In genomic region chr11:84437129-84438123, GRCh38 we compare ENCODE assay signal across 9 cellular contexts.
DNase-seq lines count a peak whose midpoint lies in the region; ATAC-seq, FAIRE-seq and TF ChIP-seq lines count a peak whose summit lies in the region.
"Had no signal": no experiment of that assay in that cellular context is flagged by ENCODE, and none has a peak within 500 bp of the region (broad histone marks: within the 10 kb centered on the region; RNA-seq: fewer than 3 reads in every experiment).

No MANE protein-coding gene starts in this region.

- no peaks in the 10 kb centered on the region for H3K36me3 ChIP-seq in mammary epithelial cell (ENCODE audit: insufficient read depth, low read length)
- H3K36me3 ChIP-seq: cardiac muscle cell had no signal

- under 1% methylated on average over 15 of the region's 21 CpGs for WGBS in mammary epithelial cell (ENCODE audit: low coverage, missing lambda C conversion rate)

- DNase-seq in GM10266 (ENCODE audit: extremely low spot score) (peak; percentile 5), LNCaP clone FGC (ENCODE audit: low read depth) (peak; percentile 71), mammary epithelial cell (no peak), naive B cell (no peak), RCC 7860 (ENCODE audit: low spot score) (no peak), SHP77 treated with DMSO at 0.1 percent for 48 hours (lab: John Stamatoyannopoulos, UW) (no peak), D721Med (ENCODE audit: insufficient read length, low spot score) (no peak)

- H3K4me1 ChIP-seq in mammary epithelial cell (ENCODE audit: insufficient read depth, low read length) = no peaks in the 10 kb centered on the region

- no peaks in the 10 kb centered on the region for H3K79me2 ChIP-seq in mammary epithelial cell (ENCODE audit: insufficient read depth, low read length)

- FAIRE-seq in RCC 7860 (lab: Jason Lieb, UNC) (no peak), D721Med (lab: Jason Lieb, UNC) (no peak)

- H3K27ac ChIP-seq in mammary epithelial cell (ENCODE audit: insufficient read depth, low read depth, low read length) = no peak overlapping the region
- H3K27ac ChIP-seq: cardiac muscle cell had no signal

- ATAC-seq in GM21576 (IDR thresholded peaks at IDR 0.05; ENCODE audit: unreplicated experiment) = peak; percentile 82
- peak; percentile 57 for ATAC-seq in naive B cell (ENCODE audit: low read depth in 2 of 2)

- H3K4me3 ChIP-seq in LNCaP clone FGC (ENCODE audit: low read depth, low read length) (peak overlapping the region; percentile 32), mammary epithelial cell (replicated peaks in 1 of 3; ENCODE audit: insufficient read depth in 1 of 3, low read depth in 2 of 3, low read length in 3 of 3) (no peak overlapping the region)
- H3K4me3 ChIP-seq: cardiac muscle cell had no signal

- dilution Hi-C loops in mammary epithelial cell (cut with HindIII; ENCODE audit: low sequenced_read_pairs) = no loop called here

- TF ChIP-seq CTCF in GM10266 (IDR thresholded peaks at IDR 0.05; ENCODE audit: control insufficient read depth, insufficient read depth, low read depth, missing control alignments) (no peak), LNCaP clone FGC (IDR thresholded peaks at IDR 0.05; ENCODE audit: control insufficient read depth, extremely low read depth, insufficient read depth) (no peak), mammary epithelial cell (conservative IDR thresholded peaks at IDR 0.05 in 1 of 2, IDR thresholded peaks at IDR 0.05 in 1 of 2; ENCODE audit: extremely low read depth in 1 of 2, insufficient read depth in 1 of 2, low read depth in 1 of 2, low read length in 2 of 2) (no peak), D721Med (IDR thresholded peaks at IDR 0.05; ENCODE audit: insufficient read depth, missing control alignments) (no peak)

- no peak overlapping the region for H3K9ac ChIP-seq in mammary epithelial cell (ENCODE audit: insufficient read depth, low read length)

- H3K27ac Mint-ChIP-seq in naive B cell = peak overlapping the region in 1 of 6 donors; percentile 42

- H3K4me3 Mint-ChIP-seq in naive B cell = peak overlapping the region in 4 of 8 donors; percentile 7 to 69 (median 43)

- peaks cover 5 to 29% (median 5%) of the 10 kb centered on the region in 3 donors for H3K27me3 Mint-ChIP-seq in naive B cell

- H3K4me2 ChIP-seq in mammary epithelial cell (ENCODE audit: insufficient read depth, low read depth, low read length) = no peak overlapping the region

- peaks cover 3% of the 10 kb centered on the region for H3K27me3 ChIP-seq in mammary epithelial cell (ENCODE audit: insufficient read depth, low read length)

- H2AFZ ChIP-seq in mammary epithelial cell (ENCODE audit: low read depth, low read length) = peak overlapping the region; percentile 56

- in situ Hi-C loops in mammary epithelial cell (cut with MboI; ENCODE audit: low sequenced_read_pairs in 2 of 2) = no loop called here

- peaks cover 0 to 6% (median 0%) of the 10 kb centered on the region in 7 donors for H3K9me3 Mint-ChIP-seq in naive B cell

- H3K4me1 Mint-ChIP-seq in naive B cell = peaks cover 0 to 9% (median 5%) of the 10 kb centered on the region in 3 donors

- no peaks in the 10 kb centered on the region for H3K9me3 ChIP-seq in mammary epithelial cell (replicated peaks; ENCODE audit: insufficient read depth, low read length)

- no TSS peak for BruUV-seq in mammary epithelial cell (replicated peaks; lab: Mats Ljungman, UMichigan)

- no peaks in the 10 kb centered on the region for H3K36me3 Mint-ChIP-seq in naive B cell

- intact Hi-C loops in mammary epithelial cell (cut with micrococcal nuclease) = no loop called here

- no peaks in the 10 kb centered on the region for H4K20me1 ChIP-seq in mammary epithelial cell (ENCODE audit: insufficient read depth, low read length)

- CTCF ChIA-PET in mammary epithelial cell (lab: Charles Lee; ENCODE audit: low non-redundant PET) = no interaction called here

Comparison
In these comparisons a context has a peak if more than half of its experiments do, and no peak if none do; other contexts are left out.
1. DNase-seq: peak in GM10266 (single experiment) and LNCaP clone FGC (single experiment); none in mammary epithelial cell (single experiment), naive B cell (single experiment), RCC 7860 (single experiment), SHP77 treated with DMSO at 0.1 percent for 48 hours (single experiment) and D721Med (single experiment).